In genomic region chr9:125475385-125475784, GRCh38 we compare ENCODE assay signal across 14 cellular contexts.
"Had no signal": no experiment of that assay in that cellular context is flagged by ENCODE, and none has a peak within 500 bp of the region (broad histone marks: within the 10 kb centered on the region; RNA-seq: fewer than 3 reads in every experiment).

No MANE protein-coding gene starts in this region.

- H3K27ac ChIP-seq: testis, WERI-Rb-1 had no signal

- H3K27ac Mint-ChIP-seq: activated naive CD8-positive, alpha-beta T cell; stimulated activated naive CD8-positive, alpha-beta T cell treated with anti-CD3 and anti-CD28 coated beads, Interleukin-15, Interleukin-2, amounts not matched to agents 100 ng/mL and 50 ng/mL, for 24 hours had no signal

- H3K4me3 Mint-ChIP-seq: activated naive CD8-positive, alpha-beta T cell; stimulated activated naive CD8-positive, alpha-beta T cell treated with anti-CD3 and anti-CD28 coated beads, Interleukin-15, Interleukin-2, amounts not matched to agents 100 ng/mL and 50 ng/mL, for 24 hours had no signal

- H3K27me3 ChIP-seq: testis had no signal

- H3K9me3 ChIP-seq: testis had no signal

- H3K4me3 ChIP-seq: skin epidermis, testis had no signal

- H3K27me3 Mint-ChIP-seq: activated naive CD8-positive, alpha-beta T cell; stimulated activated naive CD8-positive, alpha-beta T cell treated with anti-CD3 and anti-CD28 coated beads, Interleukin-15, Interleukin-2, amounts not matched to agents 100 ng/mL and 50 ng/mL, for 24 hours had no signal

- DNase-seq: activated CD4-positive, alpha-beta T cell treated with anti-CD3 and anti-CD28 coated beads for 1 hour; activated CD4-positive, alpha-beta T cell treated with anti-CD3 and anti-CD28 coated beads, Interleukin-2, amount 50 U/mL, for 4 hours; dermis blood vessel endothelial cell; effector memory CD4-positive, alpha-beta T cell; hippocampal formation; islet precursor cell; midbrain; occipital lobe; posterior cingulate gyrus; testis; WERI-Rb-1 had no signal

- H3K9me3 Mint-ChIP-seq: stimulated activated naive CD8-positive, alpha-beta T cell treated with anti-CD3 and anti-CD28 coated beads, Interleukin-15, Interleukin-2, amounts not matched to agents 100 ng/mL and 50 ng/mL, for 24 hours had no signal
